10 cellular contexts compared by ENCODE assay signal in genomic region chr12:67909091-67909531, GRCh38.
DNase-seq lines count a peak whose midpoint lies in the region; TF ChIP-seq lines count a peak whose summit lies in the region.
"Had no signal": no experiment of that assay in that cellular context is flagged by ENCODE, and none has a peak within 500 bp of the region (broad histone marks: within the 10 kb centered on the region; RNA-seq: fewer than 3 reads in every experiment).

No MANE protein-coding gene starts in this region.

- intact Hi-C loops in vagina (cut with DNase I) = no loop called here

- TF ChIP-seq CTCF in osteoblast (IDR thresholded peaks at IDR 0.05; ENCODE audit: extremely low read depth, low read depth, low read length) = no peak
- TF ChIP-seq CTCF in vagina (IDR thresholded peaks at IDR 0.05) = no peak

- H3K4me1 ChIP-seq in osteoblast (ENCODE audit: insufficient read depth, low read length) = peaks cover 24% of the 10 kb centered on the region
- H3K4me1 ChIP-seq in vagina = no peaks in the 10 kb centered on the region
- H3K4me1 ChIP-seq in effector memory CD4-positive, alpha-beta T cell (ENCODE audit: control insufficient read depth, insufficient read depth, low read length, poor library complexity, severe bottlenecking) = no peaks in the 10 kb centered on the region

- H3K36me3 ChIP-seq in osteoblast (ENCODE audit: insufficient read depth, low read length) = no peaks in the 10 kb centered on the region
- no peaks in the 10 kb centered on the region for H3K36me3 ChIP-seq in vagina
- H3K36me3 ChIP-seq in effector memory CD4-positive, alpha-beta T cell (ENCODE audit: control insufficient read depth, insufficient read depth, low read length) = no peaks in the 10 kb centered on the region

- H3K27me3 ChIP-seq in osteoblast (ENCODE audit: insufficient read depth, low read length) (no peaks in the 10 kb centered on the region), vagina (no peaks in the 10 kb centered on the region)
- H3K27me3 ChIP-seq in effector memory CD4-positive, alpha-beta T cell (replicated peaks; ENCODE audit: control insufficient read depth, insufficient read depth, low read length, poor library complexity, severe bottlenecking) = no peaks in the 10 kb centered on the region

- H3K27ac ChIP-seq in osteoblast (ENCODE audit: low read depth, low read length) = peak overlapping the region; percentile 98
- H3K27ac ChIP-seq in vagina = no peak overlapping the region
- H3K27ac ChIP-seq in effector memory CD4-positive, alpha-beta T cell (ENCODE audit: insufficient read depth, low read length, poor library complexity, severe bottlenecking) = no peak overlapping the region

- H3K4me2 ChIP-seq in osteoblast (ENCODE audit: insufficient read depth, low read length) = no peak overlapping the region

- no peaks in the 10 kb centered on the region for H3K9me3 ChIP-seq in osteoblast (ENCODE audit: low read depth, low read length)
- H3K9me3 ChIP-seq in vagina = no peaks in the 10 kb centered on the region
- H3K9me3 ChIP-seq in effector memory CD4-positive, alpha-beta T cell (ENCODE audit: control insufficient read depth, low read length) = no peaks in the 10 kb centered on the region

- no peak overlapping the region for H2AFZ ChIP-seq in osteoblast (ENCODE audit: low read length)

- H4K20me1 ChIP-seq in osteoblast (ENCODE audit: insufficient read depth, low read length) = no peaks in the 10 kb centered on the region

- TF ChIP-seq POLR2A in vagina (IDR thresholded peaks at IDR 0.05) = no peak

- no peaks in the 10 kb centered on the region for H3K79me2 ChIP-seq in osteoblast (ENCODE audit: insufficient read depth, low read length)

- DNase-seq in Daoy (ENCODE audit: low read depth) = peak; percentile 76
- DNase-seq in NCI-H226 = peak; percentile 82
- peak; percentile 46 for DNase-seq in dedifferentiated amniotic fluid mesenchymal stem cell (ENCODE audit: extremely low spot score)
- peak; percentile 42 for DNase-seq in osteoblast (ENCODE audit: insufficient read length, low spot score, missing footprints)
- no peak for DNase-seq in vagina (ENCODE audit: extremely low spot score in 2 of 2)
- DNase-seq in NCI-H748 treated with DMSO at 0.1 percent for 48 hours (lab: John Stamatoyannopoulos, UW) = no peak
- no peak for DNase-seq in amniotic stem cell (lab: John Stamatoyannopoulos, UW)
- DNase-seq in effector memory CD4-positive, alpha-beta T cell = no peak
- DNase-seq: erythroblast, retina had no signal

- H3K4me3 ChIP-seq in osteoblast (ENCODE audit: insufficient read depth, low read length) (no peak overlapping the region), vagina (no peak overlapping the region)
- H3K4me3 ChIP-seq in effector memory CD4-positive, alpha-beta T cell (ENCODE audit: insufficient read depth, low read depth, low read length, poor library complexity, severe bottlenecking) = no peak overlapping the region

Comparison
In these comparisons a context has a peak if more than half of its experiments do, and no peak if none do; other contexts are left out.
1. DNase-seq: peak in Daoy (single experiment), NCI-H226 (single experiment), dedifferentiated amniotic fluid mesenchymal stem cell (single experiment) and osteoblast (single experiment); none in vagina (0 of 2), NCI-H748 treated with DMSO at 0.1 percent for 48 hours (single experiment), amniotic stem cell (single experiment) and effector memory CD4-positive, alpha-beta T cell (0 of 3).